In genomic region chr2:174329157-174329715, GRCh38 we compare ENCODE assay signal across 21 cellular contexts. TPM values are rescaled to one million over a fixed set of nuclear protein-coding genes. Genes with fewer than 3 reads are reported as not detected.
DNase-seq lines count a peak whose midpoint lies in the region; ATAC-seq, FAIRE-seq and TF ChIP-seq lines count a peak whose summit lies in the region.
"Had no signal": no experiment of that assay in that cellular context is flagged by ENCODE, and none has a peak within 500 bp of the region (broad histone marks: within the 10 kb centered on the region; RNA-seq: fewer than 3 reads in every experiment).

No MANE protein-coding gene starts in this region.

- no peak overlapping the region for H3K23ac ChIP-seq in trophoblast cell (ENCODE audit: low read length)

- H4K12ac ChIP-seq in trophoblast cell (ENCODE audit: low read depth, low read length): no peak overlapping the region

- no peak for FAIRE-seq in GM19239 (lab: Jason Lieb, UNC)
- FAIRE-seq: GM18507, kidney had no signal

- no peak overlapping the region for H2BK120ac ChIP-seq in trophoblast cell (ENCODE audit: insufficient read depth, low read length, poor library complexity)

- peak overlapping the region; percentile 77 for H3K27ac Mint-ChIP-seq in activated naive CD4-positive, alpha-beta T cell treated with anti-CD3 and anti-CD28 coated beads, Interleukin-2, amount 10 ng/mL, durations not matched to agents 7 days and 5 days
- H3K27ac Mint-ChIP-seq in activated B cell treated with CpG ODN at 0.5 μM for 24 hours: no peak overlapping the region
- H3K27ac Mint-ChIP-seq: CD8-positive, alpha-beta T cell had no signal

- no peaks in the 10 kb centered on the region for H3K9me3 Mint-ChIP-seq in activated naive CD4-positive, alpha-beta T cell treated with anti-CD3 and anti-CD28 coated beads, Interleukin-2, amount 10 ng/mL, durations not matched to agents 7 days and 5 days
- no peaks in the 10 kb centered on the region for H3K9me3 Mint-ChIP-seq in activated B cell treated with CpG ODN at 0.5 μM for 24 hours

- H3K27ac ChIP-seq in iPS-20b (ENCODE audit: low read length): no peak overlapping the region
- H3K27ac ChIP-seq in trophoblast cell (ENCODE audit: low read depth, low read length): no peak overlapping the region
- H3K27ac ChIP-seq: dorsolateral prefrontal cortex, esophagus muscularis mucosa, right atrium auricular region, upper lobe of left lung had no signal

- H3K4me3 ChIP-seq in iPS-20b (ENCODE audit: low read length) (peak overlapping the region; percentile 51; the same call in 1 of the 2 replicates), trophoblast cell (ENCODE audit: low read depth, low read length) (no peak overlapping the region)
- H3K4me3 ChIP-seq: right atrium auricular region, upper lobe of left lung had no signal

- no peak overlapping the region for H2AK5ac ChIP-seq in trophoblast cell (ENCODE audit: low read length)

- H3K27me3 ChIP-seq in iPS-20b (ENCODE audit: insufficient read depth, low read length) (peaks cover 100% of the 10 kb centered on the region), trophoblast cell (ENCODE audit: insufficient read depth, low read length) (peaks cover 71% of the 10 kb centered on the region)

- peak overlapping the region; percentile 60 for H3K4me2 ChIP-seq in trophoblast cell (ENCODE audit: low read length)

- H3K9ac ChIP-seq in iPS-20b (ENCODE audit: low read depth, low read length) (no peak overlapping the region), trophoblast cell (ENCODE audit: low read length) (no peak overlapping the region)

- H2AFZ ChIP-seq in trophoblast cell (ENCODE audit: insufficient read depth, low read length, poor library complexity): no peak overlapping the region

- no peak overlapping the region for H2BK5ac ChIP-seq in trophoblast cell (ENCODE audit: low read depth, low read length, poor library complexity)

- H4K8ac ChIP-seq in trophoblast cell (ENCODE audit: low read depth, low read length): no peak overlapping the region

- no CpG with 5 or more reads among the region's 6 CpGs for WGBS in trophoblast cell (ENCODE audit: extremely low coverage, insufficient coverage, insufficient read length)

- no peak overlapping the region for H4K91ac ChIP-seq in trophoblast cell (ENCODE audit: low read depth, low read length)

- H3K27me3 Mint-ChIP-seq in activated naive CD4-positive, alpha-beta T cell treated with anti-CD3 and anti-CD28 coated beads, Interleukin-2, amount 10 ng/mL, durations not matched to agents 7 days and 5 days: peaks cover 100% of the 10 kb centered on the region
- peaks cover 77% of the 10 kb centered on the region for H3K27me3 Mint-ChIP-seq in activated B cell treated with CpG ODN at 0.5 μM for 24 hours

- H3K4me1 Mint-ChIP-seq in activated naive CD4-positive, alpha-beta T cell treated with anti-CD3 and anti-CD28 coated beads, Interleukin-2, amount 10 ng/mL, durations not matched to agents 7 days and 5 days: peaks cover 54% of the 10 kb centered on the region
- peaks cover 41% of the 10 kb centered on the region for H3K4me1 Mint-ChIP-seq in activated B cell treated with CpG ODN at 0.5 μM for 24 hours

- POLR2A ChIA-PET in activated B cell treated with CpG ODN at 0.5 μM for 24 hours (lab: Charles Lee): interaction anchor here (1.0 kb wide), 1 partner anchor 12 kb away, joined by 3 read pairs; no protein-coding TSS in a partner anchor

- H3K36me3 Mint-ChIP-seq in activated naive CD4-positive, alpha-beta T cell treated with anti-CD3 and anti-CD28 coated beads, Interleukin-2, amount 10 ng/mL, durations not matched to agents 7 days and 5 days: peaks cover 2% of the 10 kb centered on the region
- H3K36me3 Mint-ChIP-seq in activated B cell treated with CpG ODN at 0.5 μM for 24 hours (ENCODE audit: low read depth): no peaks in the 10 kb centered on the region
- H3K36me3 Mint-ChIP-seq: CD8-positive, alpha-beta T cell had no signal

- H3K79me2 ChIP-seq in trophoblast cell (ENCODE audit: control insufficient read depth, insufficient read depth, low read length, poor library complexity): no peaks in the 10 kb centered on the region

- no peak overlapping the region for H3K18ac ChIP-seq in trophoblast cell (ENCODE audit: low read length)

- H2BK12ac ChIP-seq in trophoblast cell (ENCODE audit: low read length): no peak overlapping the region

- H3K4me3 Mint-ChIP-seq in activated naive CD4-positive, alpha-beta T cell treated with anti-CD3 and anti-CD28 coated beads, Interleukin-2, amount 10 ng/mL, durations not matched to agents 7 days and 5 days: no peak overlapping the region
- peak overlapping the region; percentile 9 for H3K4me3 Mint-ChIP-seq in activated B cell treated with CpG ODN at 0.5 μM for 24 hours
- H3K4me3 Mint-ChIP-seq: CD8-positive, alpha-beta T cell had no signal

- H3K4me1 ChIP-seq in iPS-20b (ENCODE audit: insufficient read depth, low read length): peaks cover 32% of the 10 kb centered on the region; the same call in 1 of the 2 replicates
- peaks cover 19 to 25% of the 10 kb centered on the region in 2 experiments for H3K4me1 ChIP-seq in trophoblast cell (ENCODE audit: control insufficient read depth in 1 of 2, insufficient read depth in 2 of 2, low read length in 2 of 2)

- H3K36me3 ChIP-seq in iPS-20b (ENCODE audit: insufficient read depth, low read depth, low read length) (no peaks in the 10 kb centered on the region), trophoblast cell (ENCODE audit: control insufficient read depth in 1 of 2, insufficient read depth in 2 of 2, low read length in 2 of 2) (no peaks in the 10 kb centered on the region)
- H3K36me3 ChIP-seq: esophagus muscularis mucosa, right atrium auricular region, upper lobe of left lung had no signal

- no peak overlapping the region for H3K14ac ChIP-seq in trophoblast cell (ENCODE audit: low read length)

- CTCF ChIA-PET in activated naive CD4-positive, alpha-beta T cell treated with anti-CD3 and anti-CD28 coated beads, Interleukin-2, amount 10 ng/mL, durations not matched to agents 7 days and 5 days (lab: Charles Lee): interaction anchor here (2.6 kb wide), 1 partner anchor 12 kb away, joined by 10 read pairs; no protein-coding TSS in a partner anchor
- CTCF ChIA-PET in activated B cell treated with CpG ODN at 0.5 μM for 24 hours (lab: Charles Lee): interaction anchor here (4.8 kb wide), 1 partner anchor 11 kb away, joined by 28 read pairs; no protein-coding TSS in a partner anchor

- H3K4ac ChIP-seq in trophoblast cell (ENCODE audit: low read depth, low read length): no peak overlapping the region

- H3K9me3 ChIP-seq in iPS-20b (ENCODE audit: insufficient read depth, low read depth, low read length) (peaks cover 3% of the 10 kb centered on the region; the same call in 1 of the 2 replicates), trophoblast cell (ENCODE audit: insufficient read depth, low read depth, low read length) (peaks cover 3% of the 10 kb centered on the region)
- H3K9me3 ChIP-seq: esophagus muscularis mucosa, right atrium auricular region, upper lobe of left lung had no signal

- ATAC-seq in activated B cell treated with CpG ODN at 0.5 μM for 24 hours (ENCODE audit: low read depth): no peak
- ATAC-seq in GM19463 (IDR thresholded peaks at IDR 0.05; ENCODE audit: unreplicated experiment): no peak
- ATAC-seq: CD8-positive, alpha-beta T cell had no signal

- no peak for DNase-seq in activated naive CD4-positive, alpha-beta T cell treated with anti-CD3 and anti-CD28 coated beads, Interleukin-2, amount 10 ng/mL, durations not matched to agents 7 days and 5 days
- no peak for DNase-seq in activated naive CD4-positive, alpha-beta T cell (lab: John Stamatoyannopoulos, UW)
- DNase-seq in activated B cell treated with CpG ODN at 0.5 μM for 24 hours (no peak), trophoblast cell (no peak), GM19239 (ENCODE audit: insufficient read length, low spot score) (no peak)
- no peak for DNase-seq in stimulated activated CD4-positive, alpha-beta T cell treated with anti-CD3 and anti-CD28 coated beads, Interleukin-1b, Interleukin-23, amount 100 ng/mL, for 48 hours
- DNase-seq: CD8-positive, alpha-beta T cell; dorsolateral prefrontal cortex; HCEC 1CT; KG1; kidney; mammary epithelial cell; NCI-H2081; SW 1271; upper lobe of left lung had no signal

- intact Hi-C loops in activated B cell treated with CpG ODN at 0.5 μM for 24 hours (cut with micrococcal nuclease): loop anchor here (1.0 to 5.0 kb wide), 5 partner anchors 12 to 757 kb away; partner anchors contain the start of gene OLA1

- H3K79me1 ChIP-seq in trophoblast cell (ENCODE audit: low read length): peaks cover 5% of the 10 kb centered on the region

- no peak for TF ChIP-seq CTCF in activated B cell treated with CpG ODN at 0.5 μM for 24 hours (IDR thresholded peaks at IDR 0.05)

RNA-seq across cellular contexts. Expression of gene SP9, which starts 5.5 kb away (rescaled TPM):
- not detected in 2 replicates for total RNA-seq in activated B cell treated with CpG ODN at 0.5 μM for 24 hours
- 0.03 and 0.04 TPM in 2 replicates for polyA plus RNA-seq in trophoblast cell (2013)
- total RNA-seq: CD8-positive, alpha-beta T cell; esophagus muscularis mucosa; kidney; NCI-H460; right atrium auricular region; upper lobe of left lung had no signal
- polyA plus RNA-seq: mammary epithelial cell had no signal
